Comparison of ENCODE assay signal across 1 cellular context in genomic region chr1:173823776-173824314, GRCh38.
TF ChIP-seq lines count a peak whose summit lies in the region.

No MANE protein-coding gene starts in this region.

TF ChIP-seq in IMR-90, 13 proteins besides CTCF, POLR2A, EP300 and RAD21 (continued from another document):
- no peak for TF ChIP-seq MAZ (IDR thresholded peaks at IDR 0.05; ENCODE audit: borderline replicate concordance, low read depth, low read length)
- TF ChIP-seq USF2 (IDR thresholded peaks at IDR 0.05; ENCODE audit: low read depth, low read length): no peak
- TF ChIP-seq FOS (IDR thresholded peaks at IDR 0.05; ENCODE audit: low read depth, low read length): no peak
- TF ChIP-seq MXI1 (IDR thresholded peaks at IDR 0.05; ENCODE audit: borderline replicate concordance, low read depth, low read length): no peak
- no peak for TF ChIP-seq CHD1 (IDR thresholded peaks at IDR 0.05; ENCODE audit: low read depth, low read length)
- TF ChIP-seq BHLHE40 (IDR thresholded peaks at IDR 0.05; ENCODE audit: low read depth, low read length): no peak
- no peak for TF ChIP-seq RCOR1 (IDR thresholded peaks at IDR 0.05; ENCODE audit: insufficient replicate concordance, low read length)
- no peak for TF ChIP-seq NFE2L2 (IDR thresholded peaks at IDR 0.05; ENCODE audit: low read depth, low read length)
